Comparison of ENCODE assay signal across 8 cellular contexts in the genomic region with DNA sequence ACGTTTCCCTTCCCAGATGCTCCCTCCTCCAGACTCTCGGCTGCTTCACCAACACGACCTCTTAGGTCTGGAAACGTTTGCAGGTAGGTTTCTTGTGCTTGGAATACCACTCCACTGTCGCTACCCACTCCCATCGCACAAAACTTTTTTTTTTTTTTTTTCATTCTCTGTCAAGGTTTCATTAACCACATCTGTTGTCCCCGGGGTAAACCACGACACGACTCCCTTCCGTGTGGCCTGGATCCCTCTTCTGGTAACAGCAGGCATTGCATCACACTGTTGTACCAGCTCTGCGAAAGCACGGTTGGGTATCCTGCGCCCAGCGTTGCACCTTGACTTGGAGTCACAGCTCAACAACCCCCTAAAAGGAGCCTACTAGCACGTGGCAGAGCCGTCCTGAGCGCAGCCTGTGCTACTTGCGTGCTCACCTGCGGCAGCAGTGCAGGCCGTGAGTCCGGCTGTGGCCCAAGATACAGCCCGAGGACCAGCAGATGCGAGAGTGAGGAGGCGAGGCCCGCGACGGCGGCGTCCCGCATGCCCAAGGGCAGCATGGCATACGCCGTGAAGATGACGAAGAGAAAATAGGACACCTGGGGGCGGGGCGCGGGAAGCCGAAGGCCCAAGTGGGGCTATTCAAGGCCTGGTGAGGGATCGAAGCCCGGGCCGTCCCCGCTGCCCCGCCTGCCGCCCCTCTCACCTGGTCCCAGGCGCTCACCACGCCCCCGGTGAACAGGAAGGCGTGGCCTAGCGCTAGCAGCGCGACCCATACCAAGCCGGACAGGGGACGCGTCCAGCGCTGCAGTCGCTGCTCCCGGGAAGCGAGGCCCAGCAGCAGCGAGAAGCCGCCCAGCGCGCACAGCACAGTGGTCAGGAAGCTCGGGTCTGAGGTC. TPM values are rescaled to one million over a fixed set of nuclear protein-coding genes. Genes with fewer than 3 reads are reported as not detected.
DNase-seq lines count a peak whose midpoint lies in the region; ATAC-seq and TF ChIP-seq lines count a peak whose summit lies in the region.

No MANE protein-coding gene starts in this region.

- TF ChIP-seq CTCF in Peyer's patch (IDR thresholded peaks at IDR 0.05) (peak; percentile 76 to 88 (median 83)), foreskin keratinocyte (conservative IDR thresholded peaks at IDR 0.05) (peak; percentile 76), osteoblast (IDR thresholded peaks at IDR 0.05; ENCODE audit: extremely low read depth, low read depth, low read length) (peak; percentile 69)

- peak overlapping the region; percentile 49 for H3K4me3 ChIP-seq in HUES64 (ENCODE audit: low read length)
- peak overlapping the region; percentile 25 to 44 (median 42) for H3K4me3 ChIP-seq in Peyer's patch
- H3K4me3 ChIP-seq in osteoblast (ENCODE audit: insufficient read depth, low read length), result peak overlapping the region; percentile 41
- H3K4me3 ChIP-seq in thymus (ENCODE audit: low read length), result peak overlapping the region; percentile 31

- H3K9me3 ChIP-seq in HUES64 (ENCODE audit: insufficient read depth, low read depth, low read length), result no peaks in the 10 kb centered on the region
- H3K9me3 ChIP-seq in Peyer's patch, result no peaks in the 10 kb centered on the region
- no peaks in the 10 kb centered on the region for H3K9me3 ChIP-seq in osteoblast (ENCODE audit: low read depth, low read length)
- no peaks in the 10 kb centered on the region for H3K9me3 ChIP-seq in thymus (ENCODE audit: control insufficient read depth)

- H2AFZ ChIP-seq in osteoblast (ENCODE audit: low read length), result peak overlapping the region; percentile 15

- WGBS in HUES64, result 6% methylated on average over 62 of the region's 62 CpGs
- 12% methylated on average over 62 of the region's 62 CpGs for WGBS in thymus

- no peaks in the 10 kb centered on the region for H3K36me3 ChIP-seq in HUES64 (ENCODE audit: insufficient read depth, low read length)
- H3K36me3 ChIP-seq in Peyer's patch, result peaks cover 0 to 14% (median 0%) of the 10 kb centered on the region in 3 donors
- no peaks in the 10 kb centered on the region for H3K36me3 ChIP-seq in osteoblast (ENCODE audit: insufficient read depth, low read length)
- H3K36me3 ChIP-seq in thymus (ENCODE audit: control insufficient read depth, insufficient read depth), result peaks cover 11% of the 10 kb centered on the region

- ATAC-seq in GM21515 (IDR thresholded peaks at IDR 0.05; ENCODE audit: unreplicated experiment), result peak; percentile 77
- peak; percentile 67 for ATAC-seq in foreskin keratinocyte

- no peak overlapping the region; the same call in 1 of the 2 replicates for H3K9ac ChIP-seq in HUES64 (ENCODE audit: low read depth, low read length)

- H3K4me2 ChIP-seq in osteoblast (ENCODE audit: insufficient read depth, low read length), result peak overlapping the region; percentile 93

- DNase-seq in DMS53 (lab: John Stamatoyannopoulos, UW), result peak; percentile 92
- peak; percentile 78 to 94 (median 88) for DNase-seq in Peyer's patch
- peak; percentile 72 for DNase-seq in activated T-helper 9 cell treated with anti-CD3 and anti-CD28 coated beads, Interleukin-2, amount 50 U/mL, for 16 hours (ENCODE audit: low read depth)
- peak in 1 of 2 donors; percentile 67 for DNase-seq in foreskin keratinocyte
- DNase-seq in osteoblast (ENCODE audit: insufficient read length, low spot score, missing footprints), result peak; percentile 98

- no peaks in the 10 kb centered on the region for H4K20me1 ChIP-seq in osteoblast (ENCODE audit: insufficient read depth, low read length)

- H3K27me3 ChIP-seq in HUES64 (ENCODE audit: insufficient read depth, low read length) (peaks cover 88% of the 10 kb centered on the region), Peyer's patch (peaks cover 0 to 12% of the 10 kb centered on the region in 2 donors), foreskin keratinocyte (peaks cover 3% of the 10 kb centered on the region), osteoblast (ENCODE audit: insufficient read depth, low read length) (no peaks in the 10 kb centered on the region), thymus (ENCODE audit: control insufficient read depth, insufficient read depth) (peaks cover 61% of the 10 kb centered on the region)

- no peak overlapping the region for H3K27ac ChIP-seq in HUES64 (ENCODE audit: low read depth, low read length)
- H3K27ac ChIP-seq in Peyer's patch, result peak overlapping the region in 2 of 4 donors; percentile 25 to 45
- H3K27ac ChIP-seq in foreskin keratinocyte, result no peak overlapping the region
- no peak overlapping the region for H3K27ac ChIP-seq in osteoblast (ENCODE audit: low read depth, low read length)
- H3K27ac ChIP-seq in thymus (ENCODE audit: low read depth), result no peak overlapping the region

- no peak for TF ChIP-seq POLR2A in Peyer's patch (IDR thresholded peaks at IDR 0.05)

- H3K4me1 ChIP-seq in HUES64 (ENCODE audit: insufficient read depth, low read length) (no peaks in the 10 kb centered on the region), Peyer's patch (peaks cover 5 to 32% (median 27%) of the 10 kb centered on the region in 4 donors), foreskin keratinocyte (no peaks in the 10 kb centered on the region), osteoblast (ENCODE audit: insufficient read depth, low read length) (peaks cover 24% of the 10 kb centered on the region), thymus (ENCODE audit: control insufficient read depth, insufficient read depth, low read length) (peaks cover 11% of the 10 kb centered on the region)

- H3K79me2 ChIP-seq in osteoblast (ENCODE audit: insufficient read depth, low read length), result peaks cover 4% of the 10 kb centered on the region

RNA-seq across cellular contexts. Expression of gene ADCY4, which starts 2.5 kb away (rescaled TPM):
- 0.20 TPM for polyA plus RNA-seq in HUES64 (2013, experiment 1 of 2)
- polyA plus RNA-seq in HUES64 (2013, experiment 2 of 2), result 0.63 TPM
- total RNA-seq in Peyer's patch (10 to 100 TPM; 12.1 to 53.6 (median 26.9) TPM), foreskin keratinocyte (0.49 and 1.1 TPM in 2 replicates), osteoblast (17.7 and 18.8 TPM in 2 replicates)
- polyA plus RNA-seq in foreskin keratinocyte (0.25 and 0.57 TPM in 2 replicates), thymus (17.6 TPM)

RNA-seq across cellular contexts. Expression of gene RIPK3, which starts 7.5 kb away (rescaled TPM):
- not detected for polyA plus RNA-seq in HUES64 (2013, experiment 1 of 2)
- polyA plus RNA-seq in HUES64 (2013, experiment 2 of 2), result not detected
- total RNA-seq in Peyer's patch (10 to 100 TPM; 45.2 to 72.0 (median 64.0) TPM), foreskin keratinocyte (7.9 and 11.7 TPM in 2 replicates), osteoblast (9.1 and 11.9 TPM in 2 replicates)
- polyA plus RNA-seq in foreskin keratinocyte (7.8 and 9.4 TPM in 2 replicates), thymus (15.2 TPM)

RNA-seq across cellular contexts. Expression of gene LTB4R, which starts 21.0 kb away (rescaled TPM):
- 3.7 TPM for polyA plus RNA-seq in HUES64 (2013, experiment 1 of 2)
- 3.7 TPM for polyA plus RNA-seq in HUES64 (2013, experiment 2 of 2)
- 10 to 100 TPM in 2 of 4 donors, 1 to 10 TPM in 2; 5.1 to 28.5 (median 10.1) TPM for total RNA-seq in Peyer's patch
- 7.2 and 8.5 TPM in 2 replicates for total RNA-seq in foreskin keratinocyte
- polyA plus RNA-seq in foreskin keratinocyte, result 8.1 and 8.9 TPM in 2 replicates
- total RNA-seq in osteoblast, result 1.2 and 1.8 TPM in 2 replicates
- 73.3 TPM for polyA plus RNA-seq in thymus

RNA-seq across cellular contexts. Expression of gene LTB4R2, which starts 22.4 kb away (rescaled TPM):
- 4.1 TPM for polyA plus RNA-seq in HUES64 (2013, experiment 1 of 2)
- polyA plus RNA-seq in HUES64 (2013, experiment 2 of 2), result 3.4 TPM
- total RNA-seq in Peyer's patch (10 to 100 TPM in 2 of 4 donors, 1 to 10 TPM in 2; 7.7 to 37.2 (median 12.2) TPM), foreskin keratinocyte (11.6 and 12.8 TPM in 2 replicates), osteoblast (4.7 and 5.1 TPM in 2 replicates)
- polyA plus RNA-seq in foreskin keratinocyte (7.5 and 8.3 TPM in 2 replicates), thymus (6.5 TPM)

RNA-seq across cellular contexts. Expression of gene CIDEB, which starts 24.6 kb away (rescaled TPM):
- 0.60 TPM for polyA plus RNA-seq in HUES64 (2013, experiment 1 of 2)
- 0.25 TPM for polyA plus RNA-seq in HUES64 (2013, experiment 2 of 2)
- total RNA-seq in Peyer's patch, result 100 to 1,000 TPM in 2 of 4 donors, 10 to 100 TPM in 2; 22.3 to 184 (median 136) TPM
- 2.6 and 2.7 TPM in 2 replicates for total RNA-seq in foreskin keratinocyte
- polyA plus RNA-seq in foreskin keratinocyte, result 2.4 and 3.4 TPM in 2 replicates
- total RNA-seq in osteoblast, result 0.36 and 0.59 TPM in 2 replicates
- polyA plus RNA-seq in thymus, result 13.4 TPM
